ENCODE assay signal across 8 cellular contexts in genomic region chr12:94140556-94140955, GRCh38. TPM values are rescaled to one million over a fixed set of nuclear protein-coding genes. Genes with fewer than 3 reads are reported as not detected.
DNase-seq lines count a peak whose midpoint lies in the region; ATAC-seq and TF ChIP-seq lines count a peak whose summit lies in the region.

No MANE protein-coding gene starts in this region.

- H3K9ac ChIP-seq in endodermal cell (ENCODE audit: extremely low read depth, low read length, poor library complexity, severe bottlenecking) = no peak overlapping the region

- H3K4me1 ChIP-seq in HEK293 (ENCODE audit: control insufficient read depth, insufficient read depth, low read length) (no peaks in the 10 kb centered on the region), endodermal cell (ENCODE audit: control insufficient read depth, insufficient read depth, low read length) (no peaks in the 10 kb centered on the region)

- no peaks in the 10 kb centered on the region for H3K9me3 Mint-ChIP-seq in endodermal cell

- no peak overlapping the region for H3K27ac Mint-ChIP-seq in endodermal cell

- H3K36me3 Mint-ChIP-seq in endodermal cell (ENCODE audit: low read depth) = no peaks in the 10 kb centered on the region

- H3K4me3 Mint-ChIP-seq in endodermal cell = no peak overlapping the region

- POLR2A ChIA-PET in HEK293 (lab: Yijun Ruan, JAX) = no interaction called here

- TF ChIP-seq CTCF in C4-2B (conservative IDR thresholded peaks at IDR 0.05) (peak; percentile 24; the same call in 1 of the 2 replicates), HEK293 (tag by site-specific recombination; IDR thresholded peaks at IDR 0.05) (no peak), endodermal cell (conservative IDR thresholded peaks at IDR 0.05) (peak; percentile 84)

- peak; percentile 56 for DNase-seq in activated CD4-positive, CD25-positive, alpha-beta regulatory T cell treated with anti-CD3 and anti-CD28 coated beads, Interleukin-2, amount 50 U/mL, for 72 hours
- DNase-seq in endodermal cell (peak; percentile 93), NCI-H128 (lab: John Stamatoyannopoulos, UW; ENCODE audit: unreplicated experiment) (no peak), midbrain (lab: John Stamatoyannopoulos, UW) (no peak)
- peak in 2 of 3 experiments; percentile 32 to 61 for DNase-seq in stimulated activated CD4-positive, alpha-beta T cell treated with anti-CD3 and anti-CD28 coated beads, TNF-alpha, amount 100 ng/mL, for 24 hours (ENCODE audit: low read depth in 3 of 3)

- CTCF ChIA-PET in HEK293 (lab: Yijun Ruan, JAX) = interaction anchor here (0.6 to 1.2 kb wide), 3 partner anchors 291 to 1392 kb away, joined by 3 to 4 read pairs (median 3); no protein-coding TSS in a partner anchor

- no peaks in the 10 kb centered on the region for H3K36me3 ChIP-seq in HEK293 (ENCODE audit: control insufficient read depth in 2 of 2, insufficient read depth in 1 of 2, low read length in 2 of 2)
- H3K36me3 ChIP-seq in endodermal cell (ENCODE audit: control insufficient read depth, insufficient read depth, low read length) = no peaks in the 10 kb centered on the region

- H3K4me1 Mint-ChIP-seq in endodermal cell = no peaks in the 10 kb centered on the region

- H3K27me3 ChIP-seq in endodermal cell (ENCODE audit: control insufficient read depth, insufficient read depth, low read length, poor library complexity, severe bottlenecking) = peaks cover 22% of the 10 kb centered on the region

- H3K9me3 ChIP-seq in HEK293 (ENCODE audit: control insufficient read depth, insufficient read depth, low read depth, low read length) (no peaks in the 10 kb centered on the region), endodermal cell (ENCODE audit: control insufficient read depth, low read length) (no peaks in the 10 kb centered on the region)

- peaks cover 35% of the 10 kb centered on the region for H3K27me3 Mint-ChIP-seq in endodermal cell (ENCODE audit: insufficient read depth)

- no peak for ATAC-seq in GM18517 (IDR thresholded peaks at IDR 0.05; ENCODE audit: unreplicated experiment)

- H3K4me3 ChIP-seq in HEK293 (ENCODE audit: low read depth, low read length) (no peak overlapping the region), endodermal cell (ENCODE audit: low read length) (no peak overlapping the region)

- 84 to 88% methylated on average over 10 to 13 of the region's 13 CpGs for WGBS in endodermal cell (ENCODE audit: insufficient coverage in 1 of 2, insufficient read length in 1 of 2), 2 experiments

- no peak overlapping the region for H3K27ac ChIP-seq in C4-2B
- H3K27ac ChIP-seq in HEK293 (ENCODE audit: extremely low read depth, low read depth, low read length) = no peak overlapping the region
- no peak overlapping the region for H3K27ac ChIP-seq in endodermal cell (ENCODE audit: low read depth, low read length)

TF ChIP-seq in HEK293, 187 proteins besides CTCF, POLR2A, EP300 and RAD21:
- TF ChIP-seq ZSCAN18 (tag by site-specific recombination; IDR thresholded peaks at IDR 0.05) (no peak), ZNF654 (tag by site-specific recombination; IDR thresholded peaks at IDR 0.05; ENCODE audit: low read depth) (peak; percentile 23; the same call in 1 of the 2 replicates)

RNA-seq across cellular contexts. Expression of gene PLXNC1, which starts 7.8 kb away (rescaled TPM):
- 1 to 10 TPM; 1.6 to 1.9 TPM for total RNA-seq in endodermal cell
- 10.2 TPM for polyA plus RNA-seq in endodermal cell (2013, experiment 1 of 2)
- 9.9 TPM for polyA plus RNA-seq in endodermal cell (2013, experiment 2 of 2)

Comparison
In these comparisons a context has a peak if more than half of its experiments do, and no peak if none do; other contexts are left out.
1. DNase-seq: peak in activated CD4-positive, CD25-positive, alpha-beta regulatory T cell treated with anti-CD3 and anti-CD28 coated beads, Interleukin-2, amount 50 U/mL, for 72 hours (single experiment), endodermal cell (single experiment) and stimulated activated CD4-positive, alpha-beta T cell treated with anti-CD3 and anti-CD28 coated beads, TNF-alpha, amount 100 ng/mL, for 24 hours (2 of 3); none in NCI-H128 (single experiment) and midbrain (single experiment).